8 cellular contexts compared by ENCODE assay signal in the genomic region with DNA sequence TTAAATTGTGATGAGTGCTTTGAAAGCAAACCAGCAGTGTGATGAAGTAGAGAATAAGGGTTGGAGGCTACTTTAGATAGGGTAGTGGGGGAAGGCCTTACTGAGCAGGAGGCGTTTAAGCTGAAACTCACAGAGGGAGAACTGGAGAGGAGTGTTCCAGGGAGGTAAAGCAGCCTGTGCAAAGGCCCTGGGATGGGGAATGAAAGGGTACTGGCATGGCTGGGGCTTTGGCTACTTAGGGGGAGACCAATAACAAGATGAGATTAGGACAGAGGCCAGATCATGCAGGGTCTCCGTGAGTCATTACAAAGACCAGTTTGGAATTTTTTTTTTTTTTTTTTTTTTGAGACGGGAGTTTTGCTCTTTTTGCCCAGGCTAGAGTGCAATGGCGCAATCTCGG. TPM values are rescaled to one million over a fixed set of nuclear protein-coding genes. Genes with fewer than 3 reads are reported as not detected.
DNase-seq lines count a peak whose midpoint lies in the region; ATAC-seq, FAIRE-seq and TF ChIP-seq lines count a peak whose summit lies in the region.

No MANE protein-coding gene starts in this region.

- H3K4me1 ChIP-seq in GM12878 (ENCODE audit: control insufficient read depth, insufficient read depth, low read length), result peaks cover 46% of the 10 kb centered on the region
- peaks cover 54% of the 10 kb centered on the region for H3K4me1 ChIP-seq in muscle layer of colon (ENCODE audit: insufficient read depth, low read length)

- peaks cover under 1% of the 10 kb centered on the region for H3K27me3 ChIP-seq in AG04450 (ENCODE audit: control insufficient read depth, insufficient read depth, low read length)
- H3K27me3 ChIP-seq in HL-60 (ENCODE audit: insufficient read depth, poor library complexity, severe bottlenecking), result no peaks in the 10 kb centered on the region
- H3K27me3 ChIP-seq in GM12878 (replicated peaks in 1 of 2; ENCODE audit: control insufficient read depth in 2 of 2, insufficient read depth in 2 of 2, low read length in 1 of 2), result no peaks in the 10 kb centered on the region
- H3K27me3 ChIP-seq in muscle layer of colon (ENCODE audit: control insufficient read depth in 1 of 2, insufficient read depth in 2 of 2, low read length in 2 of 2), result no peaks in the 10 kb centered on the region

- H3K9me3 ChIP-seq in AG04450 (ENCODE audit: control insufficient read depth, insufficient read depth, low read length) (no peaks in the 10 kb centered on the region; the same call in 1 of the 2 replicates), GM12878 (replicated peaks; ENCODE audit: control insufficient read depth, insufficient read depth, low read length) (no peaks in the 10 kb centered on the region), muscle layer of colon (ENCODE audit: low read length) (no peaks in the 10 kb centered on the region)

- H3K79me2 ChIP-seq in GM12878 (ENCODE audit: control insufficient read depth, insufficient read depth, low read length), result peaks cover 56% of the 10 kb centered on the region

- no peak for TF ChIP-seq POLR2A in GM12878 (IDR thresholded peaks at IDR 0.05; ENCODE audit: low read depth, low read length)

- peak overlapping the region; percentile 99 for H3K4me3 ChIP-seq in AG04450 (ENCODE audit: low read depth, low read length)
- H3K4me3 ChIP-seq in HL-60 (replicated peaks; ENCODE audit: insufficient read depth, low read length), result peak overlapping the region; percentile 87
- H3K4me3 ChIP-seq in GM12878, result peak overlapping the region; percentile 76
- H3K4me3 ChIP-seq in muscle layer of colon (ENCODE audit: low read depth in 1 of 2, low read length in 2 of 2), result peak overlapping the region; percentile 84 to 97

- no peaks in the 10 kb centered on the region for H4K20me1 ChIP-seq in GM12878 (ENCODE audit: control insufficient read depth, insufficient read depth)

- intact Hi-C loops in GM12878 (cut with micrococcal nuclease; ENCODE audit: unreplicated experiment) (no loop called here), left colon (cut with DNase I, micrococcal nuclease) (no loop called here)

- H3K9ac ChIP-seq in GM12878 (ENCODE audit: control insufficient read depth, insufficient read depth, low read length) (peak overlapping the region; percentile 92), muscle layer of colon (ENCODE audit: low read length) (peak overlapping the region; percentile 87)

- ATAC-seq in GM12878, result no peak
- ATAC-seq in GM19351 (IDR thresholded peaks at IDR 0.05; ENCODE audit: unreplicated experiment), result no peak
- no peak for ATAC-seq in left colon

- TF ChIP-seq EP300 in GM12878 (IDR thresholded peaks at IDR 0.05; ENCODE audit: borderline replicate concordance in 1 of 2, control insufficient read depth in 1 of 2, low read depth in 2 of 2, low read length in 2 of 2), result no peak

- TF ChIP-seq CTCF in AG04450 (IDR thresholded peaks at IDR 0.05; ENCODE audit: low read depth, low read length), result no peak
- TF ChIP-seq CTCF in HL-60 (IDR thresholded peaks at IDR 0.05; ENCODE audit: insufficient read depth, low read length), result no peak
- no peak for TF ChIP-seq CTCF in GM12878 (IDR thresholded peaks at IDR 0.05 in 2 of 3, conservative IDR thresholded peaks at IDR 0.05 in 1 of 3; ENCODE audit: control insufficient read depth in 2 of 3, extremely low read depth in 1 of 3, insufficient read depth in 1 of 3, low read depth in 3 of 3, low read length in 3 of 3)
- no peak for TF ChIP-seq CTCF in GM13976 (IDR thresholded peaks at IDR 0.05; ENCODE audit: borderline replicate concordance, control extremely low read depth, extremely low read depth, insufficient read depth, missing control alignments)

- H3K36me3 ChIP-seq in GM12878 (ENCODE audit: control insufficient read depth in 2 of 2, insufficient read depth in 2 of 2, low read length in 1 of 2) (peaks cover 0 to 2% of the 10 kb centered on the region in 2 experiments; a peak in 2 of 4 replicates), muscle layer of colon (ENCODE audit: insufficient read depth, low read length) (no peaks in the 10 kb centered on the region)

- H3K27ac ChIP-seq in AG04450 (ENCODE audit: low read depth, low read length), result no peak overlapping the region
- no peak overlapping the region for H3K27ac ChIP-seq in HL-60 (replicated peaks)
- peak overlapping the region; percentile 53; the same call in 1 of the 2 replicates for H3K27ac ChIP-seq in GM12878 (ENCODE audit: control insufficient read depth, insufficient read depth)
- H3K27ac ChIP-seq in muscle layer of colon (ENCODE audit: low read depth, low read length), result no peak overlapping the region

- RAD21 ChIA-PET in GM12878 (lab: Charles Lee; ENCODE audit: unreplicated experiment), result interaction anchor here (0.6 to 0.7 kb wide), 4 partner anchors 67 to 514 kb away, joined by 3 read pairs; no protein-coding TSS in a partner anchor

- FAIRE-seq in GM12878 (lab: Jason Lieb, UNC), result no peak

- peak overlapping the region; percentile 77 for H3K4me2 ChIP-seq in GM12878 (ENCODE audit: control insufficient read depth, insufficient read depth)

- no peak overlapping the region for H2AFZ ChIP-seq in GM12878 (ENCODE audit: control insufficient read depth, low read depth, low read length)

- CTCF ChIA-PET in AG04450 (lab: Charles Lee), result interaction anchor here (0.7 to 2.9 kb wide), 8 partner anchors 8 to 270 kb away, joined by 3 to 13 read pairs (median 4); no protein-coding TSS in a partner anchor
- CTCF ChIA-PET in GM12878 (lab: Yijun Ruan, JAX), result interaction anchor here (0.5 to 1.9 kb wide), 14 partner anchors 11 to 567 kb away, joined by 3 to 20 read pairs (median 3); a partner anchor contains a TSS

- BruUV-seq in GM12878 (replicated peaks; lab: Mats Ljungman, UMichigan), result no TSS peak

- DNase-seq in AG04450 (ENCODE audit: low read depth, low spot score) (no peak), HL-60 (ENCODE audit: low read depth in 1 of 2, low spot score in 1 of 2) (no peak), GM12878 (ENCODE audit: low read depth, low spot score) (no peak), cerebellar cortex (ENCODE audit: low spot score) (no peak), GM13976 (ENCODE audit: low spot score) (no peak), left colon (no peak)

- in situ Hi-C loops in GM12878 (cut with MboI), result no loop called here
- in situ Hi-C loops in GM13976 (cut with MboI; ENCODE audit: low sequenced_read_pairs, unreplicated experiment), result no loop called here

- SMC1A ChIA-PET in GM12878 (lab: Charles Lee; ENCODE audit: uncharacterized antibody, unreplicated experiment), result interaction anchor here (0.6 to 1.2 kb wide), 7 partner anchors 9 to 313 kb away, joined by 3 to 4 read pairs (median 3); a partner anchor contains a TSS

- POLR2A ChIA-PET in AG04450 (lab: Yijun Ruan, JAX), result no interaction called here
- POLR2A ChIA-PET in GM12878 (lab: Charles Lee), result interaction anchor here (0.6 kb wide), 5 partner anchors 43 to 1478 kb away, joined by 3 to 5 read pairs (median 3); no protein-coding TSS in a partner anchor

- TF ChIP-seq RAD21 in GM12878 (IDR thresholded peaks at IDR 0.05; ENCODE audit: insufficient read depth, low read depth, low read length), result no peak

- 73% methylated on average over 4 of the region's 5 CpGs for WGBS in GM12878 (ENCODE audit: insufficient coverage, insufficient replicate concordance, low lambda C conversion rate, missing lambda C conversion rate)

TF ChIP-seq in GM12878, 131 proteins besides CTCF, POLR2A, EP300 and RAD21 (continues in another document):
- TF ChIP-seq NRF1 (conservative IDR thresholded peaks at IDR 0.05; ENCODE audit: low read depth, low read length) (no peak), SIN3A (IDR thresholded peaks at IDR 0.05; ENCODE audit: low read depth, low read length) (no peak), KDM1A (IDR thresholded peaks at IDR 0.05; ENCODE audit: borderline replicate concordance) (no peak)

RNA-seq across cellular contexts. Expression of a gene that starts 1.1 kb away (rescaled TPM):
- polyA plus RNA-seq in AG04450 (2011; rRNA removed) (73.7 and 85.9 TPM in 2 replicates), GM12878 (2011; rRNA removed) (98.9 and 154 TPM in 2 replicates), GM12878 (2014; fragmentation: Illumina TruSeq; extraction: Trizol) (136 and 162 TPM in 2 replicates), GM12878 (2014; fragmentation: Nextera tagmentation; extraction: Ambion mirVana) (1 to 10 TPM; 1.1 to 2.0 TPM), GM12878 (2014; rRNA removed) (125 and 138 TPM in 2 replicates), GM12878 (2016; fragmentation: Nextera tagmentation; extraction: Ambion mirVana) (10 to 100 TPM; 80.1 to 92.7 TPM)
- polyA minus RNA-seq in AG04450 (2011; rRNA and poly(A)+ RNA removed), result 90.8 and 101 TPM in 2 replicates
- 133 and 153 TPM in 2 replicates for total RNA-seq in GM12878 (2013; cell fraction: nucleolus; rRNA removed)
- total RNA-seq in GM12878 (2014; rRNA removed) (104 and 111 TPM in 2 replicates), GM12878 (2014; rRNA removed; fragmentation: Illumina TruSeq; extraction: Trizol) (68.9 and 79.8 TPM in 2 replicates), GM12878 (2021) (80.1 and 96.3 TPM in 2 replicates), left colon (10 to 100 TPM; 51.8 to 80.7 TPM)
- polyA plus RNA-seq in GM12878 (2011; ENCODE audit: low read depth), result 19.4 TPM
- polyA plus RNA-seq in GM12878 (2011; cell fraction: cytosol; rRNA removed), result 175 and 233 TPM in 2 replicates
- polyA plus RNA-seq in GM12878 (2011; cell fraction: nucleus; rRNA removed), result 273 and 351 TPM in 2 replicates
- polyA plus RNA-seq in GM12878 (2012), result 44.0 and 50.3 TPM in 2 replicates
- polyA minus RNA-seq in GM12878 (2011; rRNA and poly(A)+ RNA removed), result 146 and 151 TPM in 2 replicates
- polyA minus RNA-seq in GM12878 (2011; cell fraction: cytosol; rRNA and poly(A)+ RNA removed), result 38.1 and 60.0 TPM in 2 replicates
- polyA minus RNA-seq in GM12878 (2011; cell fraction: nucleus; rRNA and poly(A)+ RNA removed), result 66.1 and 135 TPM in 2 replicates

RNA-seq across cellular contexts. Expression of a gene that starts 51.1 kb away (rescaled TPM):
- polyA plus RNA-seq in AG04450 (2011; rRNA removed) (0.21 and 0.47 TPM in 2 replicates), GM12878 (2011; rRNA removed) (not detected in 2 replicates), GM12878 (2014; fragmentation: Illumina TruSeq; extraction: Trizol) (not detected in 2 replicates), GM12878 (2014; fragmentation: Nextera tagmentation; extraction: Ambion mirVana) (under 1 TPM in 1 of 2 experiments, not detected in 1; 0.03 TPM), GM12878 (2014; rRNA removed) (not detected in 2 replicates), GM12878 (2016; fragmentation: Nextera tagmentation; extraction: Ambion mirVana) (under 1 TPM; 0.03 to 0.20 TPM)
- polyA minus RNA-seq in AG04450 (2011; rRNA and poly(A)+ RNA removed), result 0.14 and 0.65 TPM in 2 replicates
- 0.06 TPM in 1 of 2 replicates, not detected in the other for total RNA-seq in GM12878 (2013; cell fraction: nucleolus; rRNA removed)
- total RNA-seq in GM12878 (2014; rRNA removed) (0.06 TPM in 1 of 2 replicates, not detected in the other), GM12878 (2014; rRNA removed; fragmentation: Illumina TruSeq; extraction: Trizol) (not detected in 2 replicates), GM12878 (2021) (0.18 and 0.32 TPM in 2 replicates), left colon (10 to 100 TPM; 12.0 to 14.6 TPM)
- polyA plus RNA-seq in GM12878 (2011; ENCODE audit: low read depth), result not detected
- polyA plus RNA-seq in GM12878 (2011; cell fraction: cytosol; rRNA removed), result not detected in 2 replicates
- polyA plus RNA-seq in GM12878 (2011; cell fraction: nucleus; rRNA removed), result not detected in 2 replicates
- polyA plus RNA-seq in GM12878 (2012), result not detected in 2 replicates
- not detected in 2 replicates for polyA minus RNA-seq in GM12878 (2011; rRNA and poly(A)+ RNA removed)
- not detected in 2 replicates for polyA minus RNA-seq in GM12878 (2011; cell fraction: cytosol; rRNA and poly(A)+ RNA removed)
- polyA minus RNA-seq in GM12878 (2011; cell fraction: nucleus; rRNA and poly(A)+ RNA removed), result not detected in 2 replicates

Comparison
In these comparisons a context has a peak if more than half of its experiments do, and no peak if none do; other contexts are left out.
1. RNA of a gene that starts 51.1 kb away (total RNA-seq): 12.0 to 14.6 TPM in left colon; 0.06 to 0.32 TPM in GM12878; every median in the first group is over 4 times any median in the second.
2. Peak in every context shown above with its lines, with median percentiles within 50 percentile points of each other: H3K4me3 ChIP-seq.